15 cellular contexts compared by ENCODE assay signal in the genomic region with DNA sequence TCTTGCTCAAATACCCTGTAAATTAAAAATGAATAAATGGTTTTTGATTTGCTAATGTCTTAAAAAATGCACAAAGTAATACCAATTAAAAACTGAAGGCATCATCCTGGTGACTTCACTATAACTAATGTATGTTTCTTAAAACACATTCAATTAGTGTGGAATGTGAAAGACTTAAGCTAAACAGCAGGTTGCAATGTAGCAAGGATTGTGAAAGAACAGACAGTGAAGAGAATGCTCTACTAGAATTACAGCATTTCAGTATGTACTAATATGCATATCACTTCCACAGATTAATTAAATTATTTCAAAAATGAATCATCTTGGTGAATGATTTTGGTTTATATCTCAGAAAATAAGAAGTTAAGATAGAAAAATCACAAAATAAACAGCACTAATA. TPM values are rescaled to one million over a fixed set of nuclear protein-coding genes. Genes with fewer than 3 reads are reported as not detected.
A peak's percentile ranks its signal among the peaks of the same experiment; 100 is the strongest.
DNase-seq lines count a peak whose midpoint lies in the region; ATAC-seq and TF ChIP-seq lines count a peak whose summit lies in the region.
"Had no signal": no experiment of that assay in that cellular context is flagged by ENCODE, and none has a peak within 500 bp of the region (broad histone marks: within the 10 kb centered on the region; RNA-seq: fewer than 3 reads in every experiment).

No MANE protein-coding gene starts in this region.

- no peak overlapping the region for H3K27ac ChIP-seq in GM23338 (ENCODE audit: low read depth)
- H3K27ac ChIP-seq: BLaER1 treated with 17β-estradiol and CSF1 and Interleukin-3, amounts not matched to agents 10 nM and 100 nM; KMS-11 had no signal

- no peak overlapping the region for H3K4me3 ChIP-seq in GM23338
- no peak overlapping the region for H3K4me3 ChIP-seq in adipocyte (ENCODE audit: low read length)
- H3K4me3 ChIP-seq: BLaER1 treated with 17β-estradiol and CSF1 and Interleukin-3, amounts not matched to agents 10 nM and 100 nM; HAP-1 had no signal

- TF ChIP-seq CTCF in GM23338 (conservative IDR thresholded peaks at IDR 0.05; ENCODE audit: low read depth in 2 of 2) = no peak

- H3K36me3 ChIP-seq in GM23338 (ENCODE audit: insufficient read depth) = no peaks in the 10 kb centered on the region
- H3K36me3 ChIP-seq in adipocyte (ENCODE audit: control insufficient read depth, insufficient read depth, low read length, severe bottlenecking) = peaks cover 23% of the 10 kb centered on the region
- H3K36me3 ChIP-seq: HAP-1 had no signal

- H3K27ac Mint-ChIP-seq in GM23338 = no peak overlapping the region
- H3K27ac Mint-ChIP-seq: CD4-positive, CD25-positive, alpha-beta regulatory T cell had no signal

- H3K9me3 Mint-ChIP-seq in GM23338 = no peaks in the 10 kb centered on the region
- H3K9me3 Mint-ChIP-seq: CD8-positive, alpha-beta memory T cell had no signal

- no peaks in the 10 kb centered on the region for H3K9me3 ChIP-seq in adipocyte (ENCODE audit: control insufficient read depth, low read length)
- H3K9me3 ChIP-seq: BLaER1 treated with 17β-estradiol and CSF1 and Interleukin-3, amounts not matched to agents 10 nM and 100 nM; HAP-1 had no signal

- H3K27me3 ChIP-seq in GM23338 (ENCODE audit: insufficient read depth) = no peaks in the 10 kb centered on the region
- no peaks in the 10 kb centered on the region for H3K27me3 ChIP-seq in adipocyte (replicated peaks; ENCODE audit: control insufficient read depth, insufficient read depth, low read length)
- H3K27me3 ChIP-seq: BLaER1 treated with 17β-estradiol and CSF1 and Interleukin-3, amounts not matched to agents 10 nM and 100 nM had no signal

- no peak overlapping the region for H2AFZ ChIP-seq in GM23338

- peaks cover 3% of the 10 kb centered on the region for H3K27me3 Mint-ChIP-seq in GM23338 (ENCODE audit: insufficient read depth, low read depth, poor library complexity)
- H3K27me3 Mint-ChIP-seq: CD4-positive, CD25-positive, alpha-beta regulatory T cell; CD8-positive, alpha-beta memory T cell had no signal

- H3K4me1 ChIP-seq in GM23338 (ENCODE audit: insufficient read depth) (no peaks in the 10 kb centered on the region), adipocyte (ENCODE audit: control insufficient read depth, insufficient read depth, low read length) (peaks cover 6% of the 10 kb centered on the region)
- H3K4me1 ChIP-seq: HAP-1 had no signal

- H3K4me1 Mint-ChIP-seq in GM23338 = peaks cover 7% of the 10 kb centered on the region; the same call in 2 of the 3 replicates

- ATAC-seq in GM23338 (no peak), HG02970 (IDR thresholded peaks at IDR 0.05; ENCODE audit: low FRiP score, unreplicated experiment) (no peak), HG03432 (IDR thresholded peaks at IDR 0.05; ENCODE audit: unreplicated experiment) (no peak)
- ATAC-seq: HepG2 had no signal

- no peak overlapping the region for H3K4me2 ChIP-seq in GM23338
- H3K4me2 ChIP-seq: BLaER1 treated with 17β-estradiol and CSF1 and Interleukin-3, amounts not matched to agents 10 nM and 100 nM; KMS-11 had no signal

- no peaks in the 10 kb centered on the region for H3K9me2 ChIP-seq in GM23338 (ENCODE audit: insufficient read depth)

- no peaks in the 10 kb centered on the region for H4K20me1 ChIP-seq in GM23338 (replicated peaks; ENCODE audit: insufficient read depth)
- H4K20me1 ChIP-seq: BLaER1 treated with 17β-estradiol and CSF1 and Interleukin-3, amounts not matched to agents 10 nM and 100 nM had no signal

- H3F3A ChIP-seq in GM23338 (replicated peaks; ENCODE audit: low read depth) = no peaks in the 10 kb centered on the region

- H3K36me3 Mint-ChIP-seq in GM23338 (ENCODE audit: low read depth) = 0 out of 3 replicates have a peak, but pooled peaks cover 4% of the 10 kb centered on the region

- no peak overlapping the region for H3K9ac ChIP-seq in adipocyte (ENCODE audit: low read length)
- H3K9ac ChIP-seq: BLaER1 treated with 17β-estradiol and CSF1 and Interleukin-3, amounts not matched to agents 10 nM and 100 nM; KMS-11 had no signal

- no peaks in the 10 kb centered on the region for H3K79me2 ChIP-seq in GM23338 (replicated peaks; ENCODE audit: insufficient read depth)

- peak; percentile 9 for DNase-seq in GM23338 (ENCODE audit: low spot score)
- peak; percentile 54 for DNase-seq in adipocyte (ENCODE audit: low read depth)
- peak; percentile 47 for DNase-seq in fibroblast of gingiva (ENCODE audit: low read depth)
- no peak for DNase-seq in AG08396 (ENCODE audit: low spot score)
- DNase-seq: CD4-positive, CD25-positive, alpha-beta regulatory T cell; CD8-positive, alpha-beta memory T cell; COR-L47; GDM1; GOT3 had no signal

- H3K4me3 Mint-ChIP-seq in GM23338 = no peak overlapping the region
- H3K4me3 Mint-ChIP-seq: CD4-positive, CD25-positive, alpha-beta regulatory T cell; CD8-positive, alpha-beta memory T cell had no signal

TF ChIP-seq in GM23338, 12 proteins besides CTCF, POLR2A, EP300 and RAD21 (continues in another document):
- TF ChIP-seq JUNB (IDR thresholded peaks at IDR 0.05; ENCODE audit: unreplicated experiment) (no peak), CREB1 (CRISPR knock-in tag; IDR thresholded peaks at IDR 0.05; ENCODE audit: low read depth) (no peak), EZH2 (IDR thresholded peaks at IDR 0.05; ENCODE audit: low read depth, unreplicated experiment) (no peak), ZNF462 (CRISPR knock-in tag; IDR thresholded peaks at IDR 0.05) (no peak)

RNA-seq across cellular contexts. Expression of gene LHX4, which starts 56.4 kb away (rescaled TPM):
- 2.5 and 2.9 TPM in 2 replicates for total RNA-seq in GM23338 (2014; rRNA removed; shearing (Covaris generic))
- polyA plus RNA-seq in GM23338 (2016; fragmentation: Nextera tagmentation; extraction: Ambion mirVana) = 1.2 and 1.4 TPM in 2 replicates
- total RNA-seq: CD4-positive, CD25-positive, alpha-beta regulatory T cell; CD8-positive, alpha-beta memory T cell had no signal
